In the genomic region with DNA sequence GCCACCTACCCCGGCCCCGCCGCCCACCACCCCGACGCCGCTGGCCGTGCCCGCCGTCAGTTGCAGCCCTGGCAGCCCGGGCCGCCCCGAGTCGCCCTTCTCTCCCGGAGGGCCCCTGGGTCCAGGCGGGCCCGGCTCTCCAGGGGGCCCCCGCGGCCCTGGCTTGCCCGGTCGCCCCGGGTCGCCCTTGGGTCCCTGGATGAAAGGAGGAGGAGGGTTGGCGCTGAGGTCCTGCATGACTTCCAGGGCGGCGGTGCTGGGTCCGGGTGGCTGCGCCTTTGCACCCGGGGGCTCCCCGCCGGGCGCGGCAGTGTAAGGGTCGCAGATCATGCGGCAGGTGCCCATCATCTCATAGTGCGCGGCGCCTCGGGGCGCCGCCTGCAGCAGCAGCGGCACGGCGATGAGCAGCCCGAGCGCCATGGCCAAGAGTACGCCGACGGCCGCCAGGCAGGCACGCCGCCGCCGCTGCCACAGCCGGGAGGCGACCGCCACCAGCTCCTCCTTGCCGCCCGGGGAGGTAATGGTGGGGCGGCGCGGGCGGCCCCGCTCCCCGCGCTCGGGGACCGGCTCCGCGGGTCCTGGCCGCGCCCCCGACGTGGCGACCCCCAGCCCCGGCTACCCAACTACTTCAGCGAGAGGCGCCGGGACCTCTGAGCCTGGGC, we compare ENCODE assay signal across 25 cellular contexts. TPM values are rescaled to one million over a fixed set of nuclear protein-coding genes. Genes with fewer than 3 reads are reported as not detected.
A peak's percentile ranks its signal among the peaks of the same experiment; 100 is the strongest.
DNase-seq lines count a peak whose midpoint lies in the region; ATAC-seq and TF ChIP-seq lines count a peak whose summit lies in the region.
"Had no signal": no experiment of that assay in that cellular context is flagged by ENCODE, and none has a peak within 500 bp of the region (broad histone marks: within the 10 kb centered on the region; RNA-seq: fewer than 3 reads in every experiment).

No MANE protein-coding gene starts in this region.

- WGBS in mesendoderm (ENCODE audit: extremely low coverage, insufficient coverage, low lambda C conversion rate): no CpG with 5 or more reads among the region's 78 CpGs

- H4K5ac ChIP-seq in mesendoderm (ENCODE audit: low read length): no peak overlapping the region

- no peak overlapping the region for H3K4ac ChIP-seq in mesendoderm (ENCODE audit: low read depth, low read length)

- no peak overlapping the region for H3K18ac ChIP-seq in mesendoderm (ENCODE audit: low read length)

- no peaks in the 10 kb centered on the region for H3K79me2 ChIP-seq in mesendoderm (ENCODE audit: control insufficient read depth, insufficient read depth, low read length)

- H3K56ac ChIP-seq in mesendoderm (ENCODE audit: low read length): no peak overlapping the region

- no peak overlapping the region for H2BK15ac ChIP-seq in mesendoderm (replicated peaks; ENCODE audit: low read depth)

- DNase-seq in D341Med (ENCODE audit: low spot score) (peak; percentile 52), H7 (peak; percentile 65), coronary artery (ENCODE audit: low spot score) (no peak), mesendoderm (no peak), NCI-H1417 treated with DMSO at 0.1 percent for 48 hours (lab: John Stamatoyannopoulos, UW) (no peak), SKM-1 treated with dmso at 0.1 percent for 144 hours (lab: John Stamatoyannopoulos, UW; ENCODE audit: unreplicated experiment) (no peak)
- DNase-seq: activated CD4-positive, alpha-beta T cell treated with anti-CD3 and anti-CD28 coated beads for 4 hours; AML-193; effector memory CD4-positive, alpha-beta T cell; HFFc6; NCI-H524 treated with DMSO at 0.1 percent for 48 hours; stimulated activated CD4-positive, alpha-beta T cell treated with anti-CD3 and anti-CD28 coated beads, Interleukin-2, amount 100 ng/mL, for 48 hours; stimulated activated naive CD4-positive, alpha-beta T cell treated with Interleukin-2 at 50 U/mL for 16 hours had no signal

- H3K27ac ChIP-seq in coronary artery: no peak overlapping the region
- H3K27ac ChIP-seq in mesendoderm (ENCODE audit: low read depth, low read length): no peak overlapping the region
- H3K27ac ChIP-seq: ascending aorta, esophagus muscularis mucosa, gastroesophageal sphincter, neutrophil, skin epidermis, tibial nerve had no signal

- no peaks in the 10 kb centered on the region for H3K36me3 ChIP-seq in H7 (replicated peaks; ENCODE audit: control insufficient read depth, insufficient read depth, low read length)
- no peaks in the 10 kb centered on the region for H3K36me3 ChIP-seq in mesendoderm (ENCODE audit: control insufficient read depth, insufficient read depth, low read length)
- H3K36me3 ChIP-seq: ascending aorta, esophagus muscularis mucosa, gastroesophageal sphincter, neutrophil, tibial nerve had no signal

- TF ChIP-seq CTCF in coronary artery (IDR thresholded peaks at IDR 0.05): no peak

- no peak for ATAC-seq in SK-N-SH treated with all-trans-retinoic acid at 6 μM for 48 hours
- ATAC-seq: gastroesophageal sphincter had no signal

- H3K23ac ChIP-seq in mesendoderm (ENCODE audit: low read length): no peak overlapping the region

- no peak overlapping the region for H4K8ac ChIP-seq in mesendoderm (ENCODE audit: low read depth, low read length)

- H2BK5ac ChIP-seq in mesendoderm (ENCODE audit: low read length): no peak overlapping the region

- no peaks in the 10 kb centered on the region for H3K79me1 ChIP-seq in mesendoderm (ENCODE audit: low read length)

- no peak overlapping the region for H3K9ac ChIP-seq in mesendoderm (ENCODE audit: low read length)

- no peak overlapping the region for H2AK5ac ChIP-seq in mesendoderm (ENCODE audit: low read length)

- peak overlapping the region; percentile 58 for H3K4me2 ChIP-seq in mesendoderm (ENCODE audit: low read length)

- H3K4me3 ChIP-seq in H7 (ENCODE audit: insufficient read depth, low read depth, low read length): peak overlapping the region; percentile 39
- H3K4me3 ChIP-seq in coronary artery: peak overlapping the region; percentile 15
- H3K4me3 ChIP-seq in mesendoderm (ENCODE audit: low read length): no peak overlapping the region
- H3K4me3 ChIP-seq: ascending aorta, gastroesophageal sphincter had no signal

- H3K27me3 ChIP-seq in H7 (ENCODE audit: control insufficient read depth, insufficient read depth, low read length): peaks cover 43% of the 10 kb centered on the region
- peaks cover 18% of the 10 kb centered on the region for H3K27me3 ChIP-seq in mesendoderm (ENCODE audit: insufficient read depth, low read length, poor library complexity)
- H3K27me3 ChIP-seq: ascending aorta had no signal

- H2BK120ac ChIP-seq in mesendoderm (ENCODE audit: low read depth, low read length): no peak overlapping the region

- H3K4me1 ChIP-seq in mesendoderm (ENCODE audit: control insufficient read depth, low read depth, low read length): peaks cover 2% of the 10 kb centered on the region
- H3K4me1 ChIP-seq: ascending aorta had no signal

TF ChIP-seq in SK-N-SH treated with all-trans-retinoic acid at 6 μM for 48 hours, 23 proteins besides CTCF, POLR2A, EP300 and RAD21:
- no peak for TF ChIP-seq BACH2 (CRISPR knock-in tag; IDR thresholded peaks at IDR 0.05; ENCODE audit: borderline replicate concordance)
- TF ChIP-seq, protein P1, sequence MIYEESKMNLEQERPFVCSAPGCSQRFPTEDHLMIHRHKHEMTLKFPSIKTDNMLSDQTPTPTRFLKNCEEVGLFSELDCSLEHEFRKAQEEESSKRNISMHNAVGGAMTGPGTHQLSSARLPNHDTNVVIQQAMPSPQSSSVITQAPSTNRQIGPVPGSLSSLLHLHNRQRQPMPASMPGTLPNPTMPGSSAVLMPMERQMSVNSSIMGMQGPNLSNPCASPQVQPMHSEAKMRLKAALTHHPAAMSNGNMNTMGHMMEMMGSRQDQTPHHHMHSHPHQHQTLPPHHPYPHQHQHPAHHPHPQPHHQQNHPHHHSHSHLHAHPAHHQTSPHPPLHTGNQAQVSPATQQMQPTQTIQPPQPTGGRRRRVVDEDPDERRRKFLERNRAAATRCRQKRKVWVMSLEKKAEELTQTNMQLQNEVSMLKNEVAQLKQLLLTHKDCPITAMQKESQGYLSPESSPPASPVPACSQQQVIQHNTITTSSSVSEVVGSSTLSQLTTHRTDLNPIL (CRISPR knock-in tag; IDR thresholded peaks at IDR 0.05; ENCODE audit: low read depth): no peak

RNA-seq across cellular contexts. Expression of a gene that starts 0.6 kb away (rescaled TPM):
- 0.28 and 0.59 TPM in 2 replicates for total RNA-seq in H7 (2014; rRNA removed; shearing (Covaris generic))
- 0.22 TPM for polyA plus RNA-seq in mesendoderm (2013, experiment 1 of 2)
- 0.21 TPM for polyA plus RNA-seq in mesendoderm (2013, experiment 2 of 2)
- total RNA-seq: esophagus muscularis mucosa, gastroesophageal sphincter, HFFc6, liver, M059J, mucosa of gallbladder, pulmonary artery endothelial cell, tibial nerve had no signal
- polyA plus RNA-seq: IgD-negative memory B cell, liver had no signal

Comparison
In these comparisons a context has a peak if more than half of its experiments do, and no peak if none do; other contexts are left out.
1. DNase-seq: peak in D341Med (single experiment) and H7 (single experiment); none in coronary artery (single experiment), mesendoderm (single experiment), NCI-H1417 treated with DMSO at 0.1 percent for 48 hours (single experiment) and SKM-1 treated with dmso at 0.1 percent for 144 hours (single experiment).